Comparison of ENCODE assay signal across 22 cellular contexts in genomic region chr17:2275722-2276121, GRCh38. TPM values are rescaled to one million over a fixed set of nuclear protein-coding genes. Genes with fewer than 3 reads are reported as not detected.
DNase-seq lines count a peak whose midpoint lies in the region; ATAC-seq lines count a peak whose summit lies in the region.
"Had no signal": no experiment of that assay in that cellular context is flagged by ENCODE, and none has a peak within 500 bp of the region (broad histone marks: within the 10 kb centered on the region; RNA-seq: fewer than 3 reads in every experiment).

No MANE protein-coding gene starts in this region.

- peak overlapping the region; percentile 60 for H3K27ac Mint-ChIP-seq in activated T-cell treated with anti-CD3 and anti-CD28 coated beads, Interleukin-2, amount 50 U/mL, for 24 hours
- peak overlapping the region; percentile 80 for H3K27ac Mint-ChIP-seq in T-helper 2 cell treated with Interferon-gamma antibody and Interleukin-4, amounts not matched to agents 5 μg/mL and 100 μg/mL, for 36 hours
- no peak overlapping the region for H3K27ac Mint-ChIP-seq in central memory CD8-positive, alpha-beta T cell (ENCODE audit: low read depth)
- peak overlapping the region; percentile 9 for H3K27ac Mint-ChIP-seq in stimulated activated effector memory CD8-positive, alpha-beta T cell treated with anti-CD3 and anti-CD28 coated beads, Interleukin-12 subunit alpha, Interleukin-12 subunit beta, amount 100 ng/mL, for 72 hours
- H3K27ac Mint-ChIP-seq: IgD-negative memory B cell had no signal

- peaks cover 73% of the 10 kb centered on the region for H3K36me3 Mint-ChIP-seq in activated T-cell treated with anti-CD3 and anti-CD28 coated beads, Interleukin-2, amount 50 U/mL, for 24 hours (ENCODE audit: low read depth)
- H3K36me3 Mint-ChIP-seq in activated T-cell treated with anti-CD3 and anti-CD28 coated beads, Interleukin-2, amount 50 U/mL, for 4 hours (ENCODE audit: insufficient read depth) = peaks cover 32% of the 10 kb centered on the region
- H3K36me3 Mint-ChIP-seq in T-helper 2 cell treated with Interferon-gamma antibody and Interleukin-4, amounts not matched to agents 5 μg/mL and 100 μg/mL, for 36 hours (ENCODE audit: low read depth) = peaks cover 49% of the 10 kb centered on the region
- H3K36me3 Mint-ChIP-seq in central memory CD8-positive, alpha-beta T cell (ENCODE audit: insufficient read depth) = peaks cover 24% of the 10 kb centered on the region
- peaks cover 61% of the 10 kb centered on the region for H3K36me3 Mint-ChIP-seq in stimulated activated effector memory CD8-positive, alpha-beta T cell treated with anti-CD3 and anti-CD28 coated beads, Interleukin-12 subunit alpha, Interleukin-12 subunit beta, amount 100 ng/mL, for 72 hours

- no peak for DNase-seq in activated T-cell treated with anti-CD3 and anti-CD28 coated beads, Interleukin-2, amount 50 U/mL, for 24 hours
- no peak for DNase-seq in activated T-cell treated with anti-CD3 and anti-CD28 coated beads, Interleukin-2, amount 50 U/mL, for 4 hours
- DNase-seq in T-helper 2 cell treated with Interferon-gamma antibody and Interleukin-4, amounts not matched to agents 5 μg/mL and 100 μg/mL, for 36 hours (ENCODE audit: low spot score) = no peak
- no peak for DNase-seq in central memory CD8-positive, alpha-beta T cell (ENCODE audit: low spot score in 2 of 2)
- DNase-seq in stimulated activated effector memory CD8-positive, alpha-beta T cell treated with anti-CD3 and anti-CD28 coated beads, Interleukin-12 subunit alpha, Interleukin-12 subunit beta, amount 100 ng/mL, for 72 hours (ENCODE audit: low spot score in 2 of 2) = no peak
- DNase-seq in mesenteric fat pad (ENCODE audit: low spot score) (no peak), NCI-H1417 (lab: John Stamatoyannopoulos, UW) (no peak)
- DNase-seq: activated T-cell treated with anti-CD3 and anti-CD28 coated beads for 4 hours; DMS 273 treated with DMSO at 0.1 percent for 48 hours; head of caudate nucleus; left ventricle myocardium superior; mucosa of descending colon; NCI-H2171 treated with DMSO at 0.1 percent for 48 hours; NCI-H526; nucleus accumbens; retina; spleen; stimulated activated CD4-positive, alpha-beta T cell treated with anti-CD3 and anti-CD28 coated beads, Interleukin-4, amount 100 ng/mL, for 24 hours; T1000; uterus had no signal

- no peak overlapping the region for H3K4me3 Mint-ChIP-seq in activated T-cell treated with anti-CD3 and anti-CD28 coated beads, Interleukin-2, amount 50 U/mL, for 24 hours
- H3K4me3 Mint-ChIP-seq in activated T-cell treated with anti-CD3 and anti-CD28 coated beads, Interleukin-2, amount 50 U/mL, for 4 hours = no peak overlapping the region
- peak overlapping the region; percentile 74 for H3K4me3 Mint-ChIP-seq in T-helper 2 cell treated with Interferon-gamma antibody and Interleukin-4, amounts not matched to agents 5 μg/mL and 100 μg/mL, for 36 hours
- H3K4me3 Mint-ChIP-seq in central memory CD8-positive, alpha-beta T cell = peak overlapping the region; percentile 28
- no peak overlapping the region for H3K4me3 Mint-ChIP-seq in stimulated activated effector memory CD8-positive, alpha-beta T cell treated with anti-CD3 and anti-CD28 coated beads, Interleukin-12 subunit alpha, Interleukin-12 subunit beta, amount 100 ng/mL, for 72 hours
- H3K4me3 Mint-ChIP-seq: IgD-negative memory B cell had no signal

- H3K27me3 Mint-ChIP-seq in activated T-cell treated with anti-CD3 and anti-CD28 coated beads, Interleukin-2, amount 50 U/mL, for 24 hours = no peaks in the 10 kb centered on the region
- H3K27me3 Mint-ChIP-seq in activated T-cell treated with anti-CD3 and anti-CD28 coated beads, Interleukin-2, amount 50 U/mL, for 4 hours (ENCODE audit: low read depth) = no peaks in the 10 kb centered on the region
- no peaks in the 10 kb centered on the region for H3K27me3 Mint-ChIP-seq in T-helper 2 cell treated with Interferon-gamma antibody and Interleukin-4, amounts not matched to agents 5 μg/mL and 100 μg/mL, for 36 hours (ENCODE audit: low read depth)
- no peaks in the 10 kb centered on the region for H3K27me3 Mint-ChIP-seq in central memory CD8-positive, alpha-beta T cell
- H3K27me3 Mint-ChIP-seq: IgD-negative memory B cell had no signal

- H3K9me3 Mint-ChIP-seq in activated T-cell treated with anti-CD3 and anti-CD28 coated beads, Interleukin-2, amount 50 U/mL, for 24 hours = no peaks in the 10 kb centered on the region
- no peaks in the 10 kb centered on the region for H3K9me3 Mint-ChIP-seq in activated T-cell treated with anti-CD3 and anti-CD28 coated beads, Interleukin-2, amount 50 U/mL, for 4 hours
- H3K9me3 Mint-ChIP-seq in T-helper 2 cell treated with Interferon-gamma antibody and Interleukin-4, amounts not matched to agents 5 μg/mL and 100 μg/mL, for 36 hours = no peaks in the 10 kb centered on the region
- H3K9me3 Mint-ChIP-seq in central memory CD8-positive, alpha-beta T cell = no peaks in the 10 kb centered on the region
- no peaks in the 10 kb centered on the region for H3K9me3 Mint-ChIP-seq in stimulated activated effector memory CD8-positive, alpha-beta T cell treated with anti-CD3 and anti-CD28 coated beads, Interleukin-12 subunit alpha, Interleukin-12 subunit beta, amount 100 ng/mL, for 72 hours
- H3K9me3 Mint-ChIP-seq: IgD-negative memory B cell had no signal

- ATAC-seq in activated T-cell treated with anti-CD3 and anti-CD28 coated beads, Interleukin-2, amount 50 U/mL, for 4 hours = no peak
- ATAC-seq in central memory CD8-positive, alpha-beta T cell (replicated peaks; ENCODE audit: extremely low read depth, poor library complexity, severe bottlenecking) = peak; percentile 24
- peak; percentile 33 for ATAC-seq in stimulated activated effector memory CD8-positive, alpha-beta T cell treated with anti-CD3 and anti-CD28 coated beads, Interleukin-12 subunit alpha, Interleukin-12 subunit beta, amount 100 ng/mL, for 72 hours
- ATAC-seq in HG03039 (IDR thresholded peaks at IDR 0.05; ENCODE audit: unreplicated experiment) = no peak
- ATAC-seq: left ventricle myocardium superior, mucosa of descending colon had no signal

- peaks cover 56% of the 10 kb centered on the region for H3K4me1 Mint-ChIP-seq in activated T-cell treated with anti-CD3 and anti-CD28 coated beads, Interleukin-2, amount 50 U/mL, for 24 hours (ENCODE audit: low read depth)
- peaks cover 47% of the 10 kb centered on the region for H3K4me1 Mint-ChIP-seq in activated T-cell treated with anti-CD3 and anti-CD28 coated beads, Interleukin-2, amount 50 U/mL, for 4 hours (ENCODE audit: low read depth)
- peaks cover 62% of the 10 kb centered on the region for H3K4me1 Mint-ChIP-seq in T-helper 2 cell treated with Interferon-gamma antibody and Interleukin-4, amounts not matched to agents 5 μg/mL and 100 μg/mL, for 36 hours (ENCODE audit: low read depth)
- H3K4me1 Mint-ChIP-seq in central memory CD8-positive, alpha-beta T cell = peaks cover 36% of the 10 kb centered on the region
- H3K4me1 Mint-ChIP-seq in stimulated activated effector memory CD8-positive, alpha-beta T cell treated with anti-CD3 and anti-CD28 coated beads, Interleukin-12 subunit alpha, Interleukin-12 subunit beta, amount 100 ng/mL, for 72 hours = peaks cover 38% of the 10 kb centered on the region

RNA-seq across cellular contexts. Expression of gene SMG6, which starts 27.9 kb away (rescaled TPM):
- total RNA-seq in activated T-cell treated with anti-CD3 and anti-CD28 coated beads, Interleukin-2, amount 50 U/mL, for 4 hours = 10 to 100 TPM; 27.9 to 36.1 (median 30.7) TPM
- 31.9 TPM for total RNA-seq in mesenteric fat pad

RNA-seq across cellular contexts. Expression of gene SRR, which starts 28.0 kb away (rescaled TPM):
- total RNA-seq in activated T-cell treated with anti-CD3 and anti-CD28 coated beads, Interleukin-2, amount 50 U/mL, for 4 hours = 1 to 10 TPM; 2.5 to 6.5 (median 6.1) TPM
- 10.0 TPM for total RNA-seq in mesenteric fat pad

Comparison
In these comparisons a context has a peak if more than half of its experiments do, and no peak if none do; other contexts are left out.
1. H3K4me3 Mint-ChIP-seq: peak in T-helper 2 cell treated with Interferon-gamma antibody and Interleukin-4, amounts not matched to agents 5 μg/mL and 100 μg/mL, for 36 hours (single experiment) and central memory CD8-positive, alpha-beta T cell (single experiment); none in activated T-cell treated with anti-CD3 and anti-CD28 coated beads, Interleukin-2, amount 50 U/mL, for 24 hours (single experiment), activated T-cell treated with anti-CD3 and anti-CD28 coated beads, Interleukin-2, amount 50 U/mL, for 4 hours (single experiment) and stimulated activated effector memory CD8-positive, alpha-beta T cell treated with anti-CD3 and anti-CD28 coated beads, Interleukin-12 subunit alpha, Interleukin-12 subunit beta, amount 100 ng/mL, for 72 hours (single experiment).
2. ATAC-seq: peak in central memory CD8-positive, alpha-beta T cell (single experiment) and stimulated activated effector memory CD8-positive, alpha-beta T cell treated with anti-CD3 and anti-CD28 coated beads, Interleukin-12 subunit alpha, Interleukin-12 subunit beta, amount 100 ng/mL, for 72 hours (single experiment); none in activated T-cell treated with anti-CD3 and anti-CD28 coated beads, Interleukin-2, amount 50 U/mL, for 4 hours (0 of 2) and HG03039 (single experiment).